ENCODE assay signal across 15 cellular contexts in the genomic region with DNA sequence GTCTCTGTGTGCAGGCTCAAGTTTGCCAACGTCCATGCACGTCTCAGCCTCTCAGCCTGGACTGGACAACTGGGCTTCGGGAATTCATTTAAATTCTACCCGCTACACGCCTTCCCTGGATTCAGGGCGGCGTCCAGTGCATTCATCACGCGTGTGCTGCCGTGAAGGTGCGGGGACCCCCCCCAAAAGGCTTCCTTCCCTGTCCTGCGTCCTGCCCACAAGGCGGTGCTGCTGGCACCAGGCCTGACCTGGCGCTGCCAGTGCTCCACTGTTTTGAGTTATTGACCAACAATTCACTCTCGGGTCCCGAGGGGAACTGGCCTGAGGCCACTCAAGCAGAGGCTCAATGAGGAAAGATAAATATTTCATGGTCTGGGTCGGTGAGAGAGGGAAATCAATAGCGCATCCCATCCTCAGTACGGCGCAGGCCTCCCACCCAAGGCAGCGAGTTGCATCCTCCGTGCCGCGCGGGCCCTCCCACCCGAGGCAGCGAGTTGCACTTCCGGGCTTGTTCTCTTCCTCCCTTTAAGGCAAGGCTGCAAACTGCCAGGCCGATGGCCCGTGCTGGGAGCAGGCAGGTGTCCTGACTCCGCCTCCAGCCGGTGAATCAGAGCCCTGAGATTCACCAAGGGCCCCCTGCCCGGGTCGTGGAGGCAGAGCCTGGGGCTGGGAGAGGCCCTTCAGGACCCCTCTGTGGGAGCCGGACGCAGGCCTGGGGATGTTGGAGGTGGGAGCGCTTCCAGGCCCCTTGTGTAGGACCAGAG. TPM values are rescaled to one million over a fixed set of nuclear protein-coding genes. Genes with fewer than 3 reads are reported as not detected.
DNase-seq lines count a peak whose midpoint lies in the region; FAIRE-seq and TF ChIP-seq lines count a peak whose summit lies in the region.
"Had no signal": no experiment of that assay in that cellular context is flagged by ENCODE, and none has a peak within 500 bp of the region (broad histone marks: within the 10 kb centered on the region; RNA-seq: fewer than 3 reads in every experiment).

No MANE protein-coding gene starts in this region.

- BruUV-seq in MCF 10A (replicated peaks; lab: Mats Ljungman, UMichigan) = no TSS peak

- POLR2A ChIA-PET in MCF 10A (lab: Yijun Ruan, JAX) = no interaction called here

- no peaks in the 10 kb centered on the region for H3K36me3 ChIP-seq in breast epithelium
- H3K36me3 ChIP-seq: BE2C, neutrophil had no signal

- H3K27me3 ChIP-seq in breast epithelium = peaks cover 6 to 91% of the 10 kb centered on the region in 2 donors

- H3K36me3 Mint-ChIP-seq in MCF 10A (ENCODE audit: insufficient read depth, unreplicated experiment) (no peaks in the 10 kb centered on the region), chondrocyte (ENCODE audit: low read depth) (no peaks in the 10 kb centered on the region)

- no peak overlapping the region for H3K27ac Mint-ChIP-seq in MCF 10A (ENCODE audit: low read depth, unreplicated experiment)
- no peak overlapping the region for H3K27ac Mint-ChIP-seq in chondrocyte (ENCODE audit: unreplicated experiment)

- no peaks in the 10 kb centered on the region for H3K9me3 ChIP-seq in breast epithelium
- H3K9me3 ChIP-seq: BE2C, neutrophil had no signal

- intact Hi-C loops in MCF 10A (cut with micrococcal nuclease) = no loop called here
- intact Hi-C loops in breast epithelium (cut with DNase I; ENCODE audit: low total_unique reads) = no loop called here

- no peaks in the 10 kb centered on the region for H3K4me1 ChIP-seq in breast epithelium
- H3K4me1 ChIP-seq: BE2C had no signal

- TF ChIP-seq POLR2A in breast epithelium (IDR thresholded peaks at IDR 0.05) = no peak

- H3K27me3 Mint-ChIP-seq in MCF 10A (ENCODE audit: insufficient read depth, unreplicated experiment) = peaks cover 46% of the 10 kb centered on the region
- peaks cover 41% of the 10 kb centered on the region for H3K27me3 Mint-ChIP-seq in chondrocyte (ENCODE audit: low read depth)

- peak; percentile 86 for FAIRE-seq in HTR-8/SVneo (lab: Jason Lieb, UNC)

- no peak overlapping the region for H3K27ac ChIP-seq in breast epithelium
- H3K27ac ChIP-seq: neutrophil, VCaP had no signal

- peak overlapping the region in 1 of 3 donors; percentile 48 for H3K4me3 ChIP-seq in breast epithelium

- no peaks in the 10 kb centered on the region for H3K9me3 Mint-ChIP-seq in MCF 10A (ENCODE audit: unreplicated experiment)
- H3K9me3 Mint-ChIP-seq in chondrocyte (ENCODE audit: low read depth) = no peaks in the 10 kb centered on the region

- DNase-seq in MCF 10A (ENCODE audit: unreplicated experiment) (peak; percentile 7), breast epithelium (ENCODE audit: low spot score in 2 of 2) (no peak), HTR-8/SVneo (ENCODE audit: insufficient read length, low spot score) (no peak), chondrocyte (ENCODE audit: low spot score) (peak; percentile 87), NCI-H1105 (lab: John Stamatoyannopoulos, UW) (no peak), NCI-H2227 treated with DMSO at 0.1 percent for 48 hours (lab: John Stamatoyannopoulos, UW) (no peak), OCI-M1 (lab: John Stamatoyannopoulos, UW) (no peak)
- DNase-seq in stimulated activated CD8-positive, alpha-beta memory T cell treated with anti-CD3 and anti-CD28 coated beads, Interleukin-4, amount 100 ng/mL, for 48 hours = peak; percentile 47
- DNase-seq: activated naive CD4-positive, alpha-beta T cell; cortex of kidney; left colon; NCI-H187 had no signal

- TF ChIP-seq CTCF in MCF 10A (IDR thresholded peaks at IDR 0.05; ENCODE audit: unreplicated experiment) = no peak
- TF ChIP-seq CTCF in breast epithelium (IDR thresholded peaks at IDR 0.05) = no peak
- no peak for TF ChIP-seq CTCF in chondrocyte (IDR thresholded peaks at IDR 0.05)

- CTCF ChIA-PET in MCF 10A (lab: Yijun Ruan, JAX) = no interaction called here

- H3K4me1 Mint-ChIP-seq in MCF 10A (ENCODE audit: insufficient read depth, unreplicated experiment) (no peaks in the 10 kb centered on the region), chondrocyte (ENCODE audit: low read depth) (peaks cover 3% of the 10 kb centered on the region)

- H3K4me3 Mint-ChIP-seq in MCF 10A (ENCODE audit: unreplicated experiment) = no peak overlapping the region
- H3K4me3 Mint-ChIP-seq in chondrocyte (ENCODE audit: unreplicated experiment) = no peak overlapping the region

RNA-seq across cellular contexts. Expression of a gene that starts 22.8 kb away (rescaled TPM):
- total RNA-seq in MCF 10A (2022) (not detected in 2 replicates), breast epithelium (not detected), chondrocyte (not detected in 3 replicates)
- total RNA-seq: left colon had no signal

Comparison
In these comparisons a context has a peak if more than half of its experiments do, and no peak if none do; other contexts are left out.
1. DNase-seq: peak in MCF 10A (single experiment), chondrocyte (single experiment) and stimulated activated CD8-positive, alpha-beta memory T cell treated with anti-CD3 and anti-CD28 coated beads, Interleukin-4, amount 100 ng/mL, for 48 hours (single experiment); none in breast epithelium (0 of 2), HTR-8/SVneo (single experiment), NCI-H1105 (single experiment), NCI-H2227 treated with DMSO at 0.1 percent for 48 hours (single experiment) and OCI-M1 (single experiment).